ENCODE assay signal across 13 cellular contexts in genomic region chr15:40091861-40092415, GRCh38. TPM values are rescaled to one million over a fixed set of nuclear protein-coding genes. Genes with fewer than 3 reads are reported as not detected.
A peak's percentile ranks its signal among the peaks of the same experiment; 100 is the strongest.
DNase-seq lines count a peak whose midpoint lies in the region; ATAC-seq, FAIRE-seq and TF ChIP-seq lines count a peak whose summit lies in the region.
"Had no signal": no experiment of that assay in that cellular context is flagged by ENCODE, and none has a peak within 500 bp of the region (broad histone marks: within the 10 kb centered on the region; RNA-seq: fewer than 3 reads in every experiment).

No MANE protein-coding gene starts in this region.

- H3K4me1 Mint-ChIP-seq in activated T-cell treated with anti-CD3 and anti-CD28 coated beads, Interleukin-2, amount 50 U/mL, for 72 hours (ENCODE audit: low read depth): peaks cover 39% of the 10 kb centered on the region

- no peak overlapping the region for H3K4ac ChIP-seq in H1 (replicated peaks; ENCODE audit: insufficient read length, low read depth, low read length)

- H2BK20ac ChIP-seq in H1 (ENCODE audit: low read length): no peak overlapping the region

- no peaks in the 10 kb centered on the region; the same call in 1 of the 2 replicates for H3K23me2 ChIP-seq in H1 (ENCODE audit: low read depth, low read length)

- in situ Hi-C loops in GM13977 (cut with MboI; ENCODE audit: low pct_unique_long_range_greater_than_20kb, low sequenced_read_pairs, unreplicated experiment): no loop called here

- peak overlapping the region; percentile 51; the same call in 1 of the 2 replicates for H3K18ac ChIP-seq in H1 (ENCODE audit: extremely low read depth, low read length)

- ATAC-seq in HG03571 (IDR thresholded peaks at IDR 0.05; ENCODE audit: unreplicated experiment): no peak
- no peak for ATAC-seq in activated T-cell treated with anti-CD3 and anti-CD28 coated beads, Interleukin-2, amount 50 U/mL, for 72 hours (replicated peaks in 1 of 2)
- ATAC-seq: activated CD4-positive, CD25-positive, alpha-beta regulatory T cell treated with anti-CD3 and anti-CD28 coated beads, Interleukin-2, amount 50 U/mL, for 24 hours; stimulated activated effector memory CD8-positive, alpha-beta T cell treated with anti-CD3 and anti-CD28 coated beads, Interleukin-12 subunit alpha, Interleukin-12 subunit beta, amount 100 ng/mL, for 72 hours had no signal

- H3K27me3 Mint-ChIP-seq in activated T-cell treated with anti-CD3 and anti-CD28 coated beads, Interleukin-2, amount 50 U/mL, for 72 hours (ENCODE audit: low read depth): no peaks in the 10 kb centered on the region

- H2BK5ac ChIP-seq in H1 (ENCODE audit: low read depth, low read length): peak overlapping the region; percentile 3; the same call in 1 of the 2 replicates

- no peak overlapping the region for H4K8ac ChIP-seq in H1 (ENCODE audit: extremely low read depth, insufficient read depth, low read length)

- H3K4me1 ChIP-seq in A673 (ENCODE audit: insufficient read depth, low read length, poor library complexity, severe bottlenecking) (peaks cover 93% of the 10 kb centered on the region), H1 (replicated peaks in 1 of 4; ENCODE audit: control insufficient read depth in 3 of 4, insufficient read depth in 4 of 4, low read length in 3 of 4) (peaks cover 21 to 70% (median 47%) of the 10 kb centered on the region in 4 experiments), muscle layer of colon (ENCODE audit: insufficient read depth, low read length) (peaks cover 91% of the 10 kb centered on the region)

- H3K9ac ChIP-seq in H1 (replicated peaks in 1 of 4; ENCODE audit: extremely low read depth in 1 of 4, low read depth in 3 of 4, low read length in 3 of 4): no peak overlapping the region; a peak in 1 of 7 replicates
- peak overlapping the region; percentile 7 for H3K9ac ChIP-seq in muscle layer of colon (ENCODE audit: low read length)

- H3K79me1 ChIP-seq in H1 (ENCODE audit: low read depth, low read length): no peaks in the 10 kb centered on the region

- H2BK120ac ChIP-seq in H1 (replicated peaks; ENCODE audit: low read depth, low read length): no peak overlapping the region

- H4K20me1 ChIP-seq in H1 (replicated peaks in 1 of 2; ENCODE audit: control insufficient read depth in 1 of 2, insufficient read depth in 2 of 2, low read length in 2 of 2): peaks cover 0 to 2% of the 10 kb centered on the region in 2 experiments

- H3K27ac Mint-ChIP-seq in activated T-cell treated with anti-CD3 and anti-CD28 coated beads, Interleukin-2, amount 50 U/mL, for 72 hours: no peak overlapping the region
- H3K27ac Mint-ChIP-seq: activated naive CD4-positive, alpha-beta T cell treated with anti-CD3 and anti-CD28 coated beads, Interleukin-2, amount 10 ng/mL, durations not matched to agents 7 days and 5 days; stimulated activated effector memory CD8-positive, alpha-beta T cell treated with anti-CD3 and anti-CD28 coated beads, Interleukin-12 subunit alpha, Interleukin-12 subunit beta, amount 100 ng/mL, for 72 hours had no signal

- H2AK5ac ChIP-seq in H1 (ENCODE audit: low read depth, low read length): no peak overlapping the region

- no peaks in the 10 kb centered on the region for H3K9me3 Mint-ChIP-seq in activated T-cell treated with anti-CD3 and anti-CD28 coated beads, Interleukin-2, amount 50 U/mL, for 72 hours
- H3K9me3 Mint-ChIP-seq: activated naive CD4-positive, alpha-beta T cell treated with anti-CD3 and anti-CD28 coated beads, Interleukin-2, amount 10 ng/mL, durations not matched to agents 7 days and 5 days; stimulated activated effector memory CD8-positive, alpha-beta T cell treated with anti-CD3 and anti-CD28 coated beads, Interleukin-12 subunit alpha, Interleukin-12 subunit beta, amount 100 ng/mL, for 72 hours had no signal

- H3K4me2 ChIP-seq in H1 (ENCODE audit: insufficient read depth in 1 of 2, low read depth in 2 of 2, low read length in 2 of 2): peak overlapping the region; percentile 49 to 58

- 31% methylated on average over 7 of the region's 7 CpGs; no CpG with 5 or more reads in 1 of the 2 experiments for WGBS in H1 (ENCODE audit: extremely low coverage in 1 of 2, insufficient coverage in 1 of 2, insufficient read length in 1 of 2, insufficient replicate concordance in 2 of 2, low coverage in 1 of 2, low lambda C conversion rate in 2 of 2, missing lambda C conversion rate in 1 of 2), 2 experiments

- H3K36me3 ChIP-seq in A673 (ENCODE audit: insufficient read depth, low read length, poor library complexity, severe bottlenecking): peaks cover 20% of the 10 kb centered on the region
- peaks cover 0 to 13% (median 0%) of the 10 kb centered on the region in 4 experiments; a peak in 2 of 8 replicates for H3K36me3 ChIP-seq in H1 (ENCODE audit: control insufficient read depth in 2 of 4, insufficient read depth in 4 of 4, low read length in 3 of 4)
- peaks cover 17% of the 10 kb centered on the region for H3K36me3 ChIP-seq in muscle layer of colon (ENCODE audit: insufficient read depth, low read length)

- peak overlapping the region; percentile 96 for H3K27ac ChIP-seq in A673 (ENCODE audit: low read depth, low read length, poor library complexity, severe bottlenecking)
- 0 out of 2 replicates have a peak overlapping the region, but pooled peaks have one; percentile 36 for H3K27ac ChIP-seq in H1 (ENCODE audit: low read depth, low read length)
- peak overlapping the region; percentile 30 for H3K27ac ChIP-seq in muscle layer of colon (ENCODE audit: low read depth, low read length)
- H3K27ac ChIP-seq: epithelial cell of prostate had no signal

- no peak overlapping the region for H2BK15ac ChIP-seq in H1 (ENCODE audit: low read length)

- no peak for TF ChIP-seq EP300 in H1 (IDR thresholded peaks at IDR 0.05; ENCODE audit: borderline replicate concordance in 1 of 2, low read depth in 2 of 2, low read length in 2 of 2)

- peak; percentile 96 for DNase-seq in A673 (ENCODE audit: low spot score)
- DNase-seq in NCI-H2227 treated with DMSO at 0.1 percent for 48 hours (lab: John Stamatoyannopoulos, UW): peak; percentile 65
- no peak for DNase-seq in H1 (ENCODE audit: low read depth in 1 of 2, low spot score in 2 of 2)
- no peak for DNase-seq in GM13977 (ENCODE audit: low spot score)
- no peak for DNase-seq in NCI-H774 (lab: John Stamatoyannopoulos, UW)
- no peak for DNase-seq in activated T-cell treated with anti-CD3 and anti-CD28 coated beads, Interleukin-2, amount 50 U/mL, for 72 hours
- DNase-seq: activated naive CD4-positive, alpha-beta T cell treated with anti-CD3 and anti-CD28 coated beads, Interleukin-2, amount 10 ng/mL, durations not matched to agents 7 days and 5 days; Karpas-422 had no signal

- peak overlapping the region; percentile 42; the same call in 1 of the 2 replicates for H2BK12ac ChIP-seq in H1 (ENCODE audit: low read depth, low read length)

- no peak for FAIRE-seq in H1 (lab: Jason Lieb, UNC)

- CTCF ChIA-PET in A673 (lab: Charles Lee): interaction anchor here (1.0 to 1.2 kb wide), 2 partner anchors 10 to 12 kb away, joined by 3 to 4 read pairs; no protein-coding TSS in a partner anchor
- CTCF ChIA-PET in H1 (lab: Charles Lee; ENCODE audit: partially characterized antibody): interaction anchor here (0.7 to 21.4 kb wide), 8 partner anchors 9 to 218 kb away, joined by 3 to 312 read pairs (median 4); partner anchors contain the start of gene BMF

- H3K36me3 Mint-ChIP-seq in activated T-cell treated with anti-CD3 and anti-CD28 coated beads, Interleukin-2, amount 50 U/mL, for 72 hours (ENCODE audit: insufficient read depth in 2 of 2): peaks cover 0 to 2% of the 10 kb centered on the region in 2 donors

- intact Hi-C loops in A673 (cut with micrococcal nuclease; ENCODE audit: unreplicated experiment): no loop called here

- H3K27me3 ChIP-seq in A673 (replicated peaks; ENCODE audit: insufficient read depth, low read depth, low read length, poor library complexity) (no peaks in the 10 kb centered on the region), H1 (replicated peaks in 1 of 4; ENCODE audit: control insufficient read depth in 3 of 4, extremely low read depth in 1 of 4, insufficient read depth in 3 of 4, low read length in 3 of 4) (no peaks in the 10 kb centered on the region), muscle layer of colon (ENCODE audit: control insufficient read depth in 1 of 2, insufficient read depth in 2 of 2, low read length in 2 of 2) (no peaks in the 10 kb centered on the region)

- H3K79me2 ChIP-seq in H1 (ENCODE audit: control insufficient read depth in 1 of 2, insufficient read depth in 2 of 2, low read length in 2 of 2): no peaks in the 10 kb centered on the region

- no peak for TF ChIP-seq POLR2A in H1 (IDR thresholded peaks at IDR 0.05; ENCODE audit: control extremely low read depth in 1 of 2, low read depth in 2 of 2, low read length in 2 of 2)

- H4K91ac ChIP-seq in H1 (replicated peaks; ENCODE audit: insufficient read length, low read length): peak overlapping the region; percentile 12

- H3K23ac ChIP-seq in H1 (ENCODE audit: insufficient read length): no peak overlapping the region

- no peak for TF ChIP-seq RAD21 in H1 (IDR thresholded peaks at IDR 0.05 in 1 of 2, conservative IDR thresholded peaks at IDR 0.05 in 1 of 2; ENCODE audit: low read depth in 2 of 2, low read length in 2 of 2)

- TF ChIP-seq CTCF in A673 (conservative IDR thresholded peaks at IDR 0.05; ENCODE audit: low read depth, low read length): no peak
- no peak for TF ChIP-seq CTCF in H1 (IDR thresholded peaks at IDR 0.05; ENCODE audit: control extremely low read depth in 1 of 3, insufficient read depth in 1 of 3, low read depth in 1 of 3, low read length in 3 of 3)
- no peak for TF ChIP-seq CTCF in GM13977 (IDR thresholded peaks at IDR 0.05; ENCODE audit: extremely low read depth, insufficient read depth, missing control alignments)

- H3K9me3 ChIP-seq in A673 (ENCODE audit: low read depth, low read length, poor library complexity, severe bottlenecking) (no peaks in the 10 kb centered on the region), H1 (ENCODE audit: insufficient read depth in 2 of 2, low read depth in 1 of 2, low read length in 1 of 2) (no peaks in the 10 kb centered on the region), muscle layer of colon (ENCODE audit: low read length) (no peaks in the 10 kb centered on the region)

- H2AFZ ChIP-seq in H1 (ENCODE audit: low read length): no peak overlapping the region

- H3K14ac ChIP-seq in H1 (ENCODE audit: insufficient read length): no peak overlapping the region

- H4K5ac ChIP-seq in H1 (ENCODE audit: insufficient read length, low read depth, low read length): no peak overlapping the region

- no TSS peak for BruUV-seq in A673 (replicated peaks; lab: Mats Ljungman, UMichigan)

- no peak overlapping the region for H3K4me3 Mint-ChIP-seq in activated T-cell treated with anti-CD3 and anti-CD28 coated beads, Interleukin-2, amount 50 U/mL, for 72 hours
- H3K4me3 Mint-ChIP-seq: activated naive CD4-positive, alpha-beta T cell treated with anti-CD3 and anti-CD28 coated beads, Interleukin-2, amount 10 ng/mL, durations not matched to agents 7 days and 5 days; stimulated activated effector memory CD8-positive, alpha-beta T cell treated with anti-CD3 and anti-CD28 coated beads, Interleukin-12 subunit alpha, Interleukin-12 subunit beta, amount 100 ng/mL, for 72 hours had no signal

- POLR2A ChIA-PET in A673 (lab: Charles Lee; ENCODE audit: low non-redundant PET) (interaction anchor here (0.6 to 0.7 kb wide), 2 partner anchors 15 to 349 kb away, joined by 4 read pairs; partner anchors contain the start of gene BAHD1), H1 (lab: Charles Lee; ENCODE audit: partially characterized antibody) (interaction anchor here (2.9 kb wide), 1 partner anchor 11 kb away, joined by 15 read pairs; no protein-coding TSS in a partner anchor)

- H3K4me3 ChIP-seq in A673 (ENCODE audit: low read depth, low read length, poor library complexity, severe bottlenecking): peak overlapping the region; percentile 7
- peak overlapping the region in 3 of 4 experiments; percentile 9 to 26 (median 23); a peak in 5 of 8 replicates for H3K4me3 ChIP-seq in H1 (ENCODE audit: extremely low read depth in 1 of 4, insufficient read depth in 2 of 4, low read depth in 3 of 4, low read length in 4 of 4)
- peak overlapping the region in 1 of 2 donors; percentile 44 for H3K4me3 ChIP-seq in muscle layer of colon (ENCODE audit: low read depth in 1 of 2, low read length in 2 of 2)

- peak overlapping the region; percentile 24 for H3K56ac ChIP-seq in H1 (replicated peaks; ENCODE audit: insufficient read length, low read depth, low read length)

RNA-seq across cellular contexts. Expression of gene BMF, which starts 16.7 kb away (rescaled TPM):
- 18.5 and 29.9 TPM in 2 replicates for total RNA-seq in A673 (2021)
- 24.2 and 30.9 TPM in 2 replicates for total RNA-seq in H1 (2021; fragmentation: NEBNext Ultra II Directional; extraction: Animal tissue kit (Norgen Biotek cat#: 25700))
- polyA plus RNA-seq in H1 (2011; rRNA removed): 21.2 and 29.0 TPM in 2 replicates
- 23.4 TPM for polyA plus RNA-seq in H1 (2011; cell fraction: cytosol; rRNA removed)
- polyA plus RNA-seq in H1 (2011; cell fraction: nucleus; rRNA removed): 28.4 TPM
- 20.6 to 25.4 TPM (median 23.4 TPM) in 4 replicates for polyA plus RNA-seq in H1 (2012, experiment 1 of 2)
- 20.0 TPM for polyA plus RNA-seq in H1 (2012, experiment 2 of 2)
- 9.5 TPM for polyA plus RNA-seq in H1 (2013, experiment 1 of 2)
- 9.4 TPM for polyA plus RNA-seq in H1 (2013, experiment 2 of 2)
- polyA minus RNA-seq in H1 (2011; rRNA and poly(A)+ RNA removed): 36.9 and 38.5 TPM in 2 replicates
- polyA minus RNA-seq in H1 (2011; cell fraction: cytosol; rRNA and poly(A)+ RNA removed): 23.9 TPM
- polyA minus RNA-seq in H1 (2011; cell fraction: nucleus; rRNA and poly(A)+ RNA removed): 28.7 TPM
- total RNA-seq in activated T-cell treated with anti-CD3 and anti-CD28 coated beads, Interleukin-2, amount 50 U/mL, for 72 hours: 10 to 100 TPM; 23.7 to 25.9 TPM

RNA-seq across cellular contexts. Expression of gene SRP14, which starts 53.0 kb away (rescaled TPM):
- 272 and 274 TPM in 2 replicates for total RNA-seq in A673 (2021)
- total RNA-seq in H1 (2021; fragmentation: NEBNext Ultra II Directional; extraction: Animal tissue kit (Norgen Biotek cat#: 25700)): 180 and 186 TPM in 2 replicates
- 121 and 223 TPM in 2 replicates for polyA plus RNA-seq in H1 (2011; rRNA removed)
- 315 TPM for polyA plus RNA-seq in H1 (2011; cell fraction: cytosol; rRNA removed)
- 77.6 TPM for polyA plus RNA-seq in H1 (2011; cell fraction: nucleus; rRNA removed)
- 220 to 294 TPM (median 265 TPM) in 4 replicates for polyA plus RNA-seq in H1 (2012, experiment 1 of 2)
- polyA plus RNA-seq in H1 (2012, experiment 2 of 2): 56.5 TPM
- polyA plus RNA-seq in H1 (2013, experiment 1 of 2): 426 TPM
- polyA plus RNA-seq in H1 (2013, experiment 2 of 2): 449 TPM
- polyA minus RNA-seq in H1 (2011; rRNA and poly(A)+ RNA removed): 60.9 and 61.3 TPM in 2 replicates
- 75.2 TPM for polyA minus RNA-seq in H1 (2011; cell fraction: cytosol; rRNA and poly(A)+ RNA removed)
- polyA minus RNA-seq in H1 (2011; cell fraction: nucleus; rRNA and poly(A)+ RNA removed): 50.3 TPM
- total RNA-seq in activated T-cell treated with anti-CD3 and anti-CD28 coated beads, Interleukin-2, amount 50 U/mL, for 72 hours: 100 to 1,000 TPM; 102 to 117 TPM

Comparison
In these comparisons a context has a peak if more than half of its experiments do, and no peak if none do; other contexts are left out.
1. DNase-seq: peak in A673 (single experiment) and NCI-H2227 treated with DMSO at 0.1 percent for 48 hours (single experiment); none in H1 (0 of 2), GM13977 (single experiment), NCI-H774 (single experiment) and activated T-cell treated with anti-CD3 and anti-CD28 coated beads, Interleukin-2, amount 50 U/mL, for 72 hours (0 of 2).
2. H3K27ac ChIP-seq: peak in every context shown above with its lines; median percentile 96 in A673; 36 in H1; 30 in muscle layer of colon.